ENCODE assay signal across 18 cellular contexts in the genomic region with DNA sequence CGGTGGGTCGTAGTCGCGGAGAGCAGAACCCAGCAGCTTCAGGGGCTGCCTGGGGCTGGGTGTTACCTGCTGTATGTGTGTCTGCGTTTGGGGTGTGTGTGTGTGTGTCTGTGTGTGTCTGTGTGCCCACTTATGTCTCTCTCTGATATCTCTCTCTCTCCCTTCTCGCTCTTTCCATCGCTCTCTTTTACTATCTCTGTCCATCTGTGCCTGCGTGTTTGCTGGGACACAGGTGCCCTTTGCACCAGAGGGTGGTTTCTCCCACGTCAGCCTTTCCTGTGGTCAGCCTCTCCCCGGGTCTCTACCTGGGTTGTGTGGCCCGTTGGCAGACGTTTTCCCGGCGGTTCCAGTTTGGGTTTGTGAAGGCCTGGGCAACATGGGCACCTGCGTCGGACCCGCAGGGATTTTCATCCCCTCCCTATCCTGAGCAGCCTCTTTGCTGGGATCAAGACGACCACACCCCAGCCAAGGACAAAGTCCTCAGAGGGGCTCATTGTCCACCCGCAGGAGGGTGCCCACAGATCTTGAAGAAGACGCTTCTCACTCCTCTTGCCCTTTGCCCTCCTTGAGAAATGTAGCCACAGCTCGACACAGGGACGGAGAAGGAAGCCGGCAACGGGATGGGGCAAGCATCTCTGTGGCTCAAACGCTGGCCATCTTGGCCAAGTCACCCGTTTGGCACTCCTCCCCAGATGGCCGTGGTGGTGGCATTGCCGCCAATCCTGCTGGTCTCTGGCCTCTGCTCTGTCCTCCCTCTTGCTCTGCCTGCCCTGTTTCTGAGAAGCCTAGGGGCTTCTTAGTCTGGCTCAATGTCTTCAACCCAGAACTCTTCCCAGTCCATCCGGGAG. TPM values are rescaled to one million over a fixed set of nuclear protein-coding genes. Genes with fewer than 3 reads are reported as not detected.
DNase-seq lines count a peak whose midpoint lies in the region; ATAC-seq, FAIRE-seq and TF ChIP-seq lines count a peak whose summit lies in the region.
"Had no signal": no experiment of that assay in that cellular context is flagged by ENCODE, and none has a peak within 500 bp of the region (broad histone marks: within the 10 kb centered on the region; RNA-seq: fewer than 3 reads in every experiment).

No MANE protein-coding gene starts in this region.

- no peaks in the 10 kb centered on the region for H3F3A ChIP-seq in SK-N-SH (replicated peaks; ENCODE audit: insufficient read depth)

- peaks cover 8% of the 10 kb centered on the region for H3K9me3 Mint-ChIP-seq in chondrocyte (ENCODE audit: low read depth)
- peaks cover 23 to 26% of the 10 kb centered on the region in 2 donors for H3K9me3 Mint-ChIP-seq in activated naive CD4-positive, alpha-beta T cell treated with anti-CD3 and anti-CD28 coated beads, Interleukin-2, amount 50 U/mL, for 72 hours

- TF ChIP-seq CTCF in SK-N-SH (IDR thresholded peaks at IDR 0.05) (no peak), chondrocyte (IDR thresholded peaks at IDR 0.05) (no peak), suprapubic skin (IDR thresholded peaks at IDR 0.05) (no peak)

- 54% methylated on average over 28 of the region's 29 CpGs for WGBS in SK-N-SH (ENCODE audit: low lambda C conversion rate)
- WGBS in mesodermal cell (ENCODE audit: insufficient coverage in 2 of 2), 2 experiments = 93 to 95% methylated on average over 18 to 27 of the region's 29 CpGs
- WGBS in suprapubic skin = 88% methylated on average over 19 of the region's 29 CpGs
- WGBS in small intestine, 3 donors = 87 to 89% (median 88%) methylated on average over 27 to 29 of the region's 29 CpGs

- H3K36me3 Mint-ChIP-seq in chondrocyte (ENCODE audit: low read depth) = peaks cover 4% of the 10 kb centered on the region
- H3K36me3 Mint-ChIP-seq in activated naive CD4-positive, alpha-beta T cell treated with anti-CD3 and anti-CD28 coated beads, Interleukin-2, amount 50 U/mL, for 72 hours = peaks cover 31 to 49% of the 10 kb centered on the region in 2 donors

- peak overlapping the region; percentile 71; the same call in 1 of the 2 replicates for H3K4me2 ChIP-seq in SK-N-SH

- peak; percentile 14 for DNase-seq in SK-N-SH
- DNase-seq in chondrocyte (ENCODE audit: low spot score) = no peak
- DNase-seq in suprapubic skin (ENCODE audit: low spot score in 2 of 2) = no peak
- DNase-seq in small intestine = no peak
- DNase-seq in activated naive CD4-positive, alpha-beta T cell treated with anti-CD3 and anti-CD28 coated beads, Interleukin-2, amount 50 U/mL, for 72 hours (ENCODE audit: low spot score in 2 of 2) = no peak
- DNase-seq: activated CD8-positive, alpha-beta memory T cell treated with anti-CD3 and anti-CD28 coated beads, Interleukin-2, amount 50 U/mL, for 4 hours; activated naive CD4-positive, alpha-beta T cell; CD4-positive, CD25-positive, alpha-beta regulatory T cell; DMS79; effector CD4-positive, alpha-beta T cell; foreskin keratinocyte; Kasumi-1; NCI-H1417 treated with DMSO at 0.1 percent for 48 hours; stimulated activated CD4-positive, alpha-beta T cell treated with anti-CD3 and anti-CD28 coated beads, Interleukin-12 subunit alpha, Interleukin-12 subunit beta, amount 100 ng/mL, for 4 hours had no signal

- H4K20me1 ChIP-seq in SK-N-SH (ENCODE audit: insufficient read depth) = no peaks in the 10 kb centered on the region

- no peak for TF ChIP-seq RAD21 in SK-N-SH (IDR thresholded peaks at IDR 0.05; ENCODE audit: low read length)

- FAIRE-seq in small intestine (lab: Jason Lieb, UNC) = no peak

- H3K4me1 ChIP-seq in SK-N-SH (ENCODE audit: control insufficient read depth in 1 of 2, insufficient read depth in 2 of 2, low read depth in 1 of 2, low read length in 1 of 2) (peaks cover 0 to 3% of the 10 kb centered on the region in 2 experiments; a peak in 1 of 4 replicates), mesodermal cell (ENCODE audit: control insufficient read depth, insufficient read depth, low read length, poor library complexity, severe bottlenecking) (no peaks in the 10 kb centered on the region), suprapubic skin (no peaks in the 10 kb centered on the region), small intestine (ENCODE audit: control insufficient read depth in 2 of 2, insufficient read depth in 1 of 2, low read depth in 1 of 2, low read length in 1 of 2) (no peaks in the 10 kb centered on the region)
- H3K4me1 ChIP-seq: foreskin keratinocyte had no signal

- H3K4me3 ChIP-seq in SK-N-SH (ENCODE audit: low read depth in 2 of 2, low read length in 1 of 2) = peak overlapping the region in 1 of 2 experiments; percentile 57; a peak in 3 of 4 replicates
- H3K4me3 ChIP-seq in mesodermal cell (ENCODE audit: extremely low read depth, insufficient read depth, low read length, poor library complexity, severe bottlenecking) = peak overlapping the region; percentile 46
- H3K4me3 ChIP-seq in suprapubic skin = peak overlapping the region; percentile 51
- no peak overlapping the region for H3K4me3 ChIP-seq in small intestine (ENCODE audit: low read depth in 1 of 2, low read length in 2 of 2)

- CTCF ChIA-PET in SK-N-SH (lab: Yijun Ruan, JAX) = no interaction called here

- H3K36me3 ChIP-seq in SK-N-SH (replicated peaks in 1 of 2; ENCODE audit: control insufficient read depth in 1 of 2, insufficient read depth in 2 of 2, low read length in 1 of 2) (no peaks in the 10 kb centered on the region), mesodermal cell (ENCODE audit: control insufficient read depth, insufficient read depth, low read length) (no peaks in the 10 kb centered on the region), suprapubic skin (no peaks in the 10 kb centered on the region), small intestine (ENCODE audit: control insufficient read depth in 2 of 2, insufficient read depth in 2 of 2, low read length in 2 of 2) (no peaks in the 10 kb centered on the region)

- POLR2A ChIA-PET in SK-N-SH (lab: Yijun Ruan, JAX) = no interaction called here

- H3K4me3 Mint-ChIP-seq in chondrocyte (ENCODE audit: unreplicated experiment) = peak overlapping the region; percentile 75
- H3K4me3 Mint-ChIP-seq: CD4-positive, CD25-positive, alpha-beta regulatory T cell had no signal

- no peak overlapping the region for H3K9ac ChIP-seq in SK-N-SH

- no peak overlapping the region for H2AFZ ChIP-seq in SK-N-SH (ENCODE audit: low read depth)

- peaks cover 7% of the 10 kb centered on the region for H3K4me1 Mint-ChIP-seq in chondrocyte (ENCODE audit: low read depth)

- H3K79me2 ChIP-seq in SK-N-SH (ENCODE audit: insufficient read depth) = no peaks in the 10 kb centered on the region

- H3K27me3 Mint-ChIP-seq in chondrocyte (ENCODE audit: low read depth) = no peaks in the 10 kb centered on the region
- H3K27me3 Mint-ChIP-seq: CD4-positive, CD25-positive, alpha-beta regulatory T cell had no signal

- no peak; the same call in 2 of the 3 replicates for ATAC-seq in SK-N-SH treated with all-trans-retinoic acid at 6 μM for 48 hours
- no peak for ATAC-seq in GM21360 (IDR thresholded peaks at IDR 0.05; ENCODE audit: unreplicated experiment)
- ATAC-seq in activated naive CD4-positive, alpha-beta T cell treated with anti-CD3 and anti-CD28 coated beads, Interleukin-2, amount 50 U/mL, for 72 hours = no peak
- ATAC-seq: foreskin keratinocyte had no signal

- no peaks in the 10 kb centered on the region for H3K27me3 ChIP-seq in SK-N-SH (ENCODE audit: insufficient read depth)
- no peaks in the 10 kb centered on the region for H3K27me3 ChIP-seq in suprapubic skin
- no peaks in the 10 kb centered on the region for H3K27me3 ChIP-seq in small intestine (ENCODE audit: control insufficient read depth in 2 of 2, insufficient read depth in 2 of 2, low read length in 2 of 2)

- no peak overlapping the region for H3K27ac Mint-ChIP-seq in chondrocyte (ENCODE audit: unreplicated experiment)
- no peak overlapping the region for H3K27ac Mint-ChIP-seq in activated naive CD4-positive, alpha-beta T cell treated with anti-CD3 and anti-CD28 coated beads, Interleukin-2, amount 50 U/mL, for 72 hours
- H3K27ac Mint-ChIP-seq: CD4-positive, CD25-positive, alpha-beta regulatory T cell had no signal

- H3K9me3 ChIP-seq in SK-N-SH = no peaks in the 10 kb centered on the region
- peaks cover 16% of the 10 kb centered on the region for H3K9me3 ChIP-seq in mesodermal cell (ENCODE audit: control insufficient read depth, low read length)
- peaks cover 7% of the 10 kb centered on the region for H3K9me3 ChIP-seq in suprapubic skin
- peaks cover 2% of the 10 kb centered on the region for H3K9me3 ChIP-seq in small intestine (ENCODE audit: control insufficient read depth, low read depth)

- TF ChIP-seq EP300 in SK-N-SH (IDR thresholded peaks at IDR 0.05; ENCODE audit: borderline replicate concordance in 1 of 2, low read depth in 1 of 2, low read length in 1 of 2) (no peak), suprapubic skin (IDR thresholded peaks at IDR 0.05) (no peak)

- TF ChIP-seq POLR2A in suprapubic skin (IDR thresholded peaks at IDR 0.05) = no peak

- no peaks in the 10 kb centered on the region for H3K9me2 ChIP-seq in SK-N-SH

- H3K27ac ChIP-seq in SK-N-SH (ENCODE audit: low read depth in 2 of 2, low read length in 1 of 2) = no peak overlapping the region
- H3K27ac ChIP-seq in mesodermal cell (ENCODE audit: low read depth, low read length, severe bottlenecking) = no peak overlapping the region
- H3K27ac ChIP-seq in suprapubic skin = no peak overlapping the region
- no peak overlapping the region for H3K27ac ChIP-seq in small intestine (ENCODE audit: low read depth in 1 of 2, low read length in 1 of 2)
- H3K27ac ChIP-seq: 22Rv1, foreskin keratinocyte had no signal

TF ChIP-seq in SK-N-SH, 30 proteins besides CTCF, POLR2A, EP300 and RAD21 (continues in another document):
- no peak for TF ChIP-seq SIN3A (IDR thresholded peaks at IDR 0.05; ENCODE audit: borderline replicate concordance, low read depth, low read length)

RNA-seq across cellular contexts. Expression of a gene that starts 43.3 kb away (rescaled TPM):
- polyA plus RNA-seq in SK-N-SH (2012; rRNA removed) = 25.4 and 35.8 TPM in 2 replicates
- polyA plus RNA-seq in SK-N-SH (2012; cell fraction: cytosol; rRNA removed) = 51.1 and 63.3 TPM in 2 replicates
- 9.7 and 21.3 TPM in 2 replicates for polyA plus RNA-seq in SK-N-SH (2012; cell fraction: nucleus; rRNA removed)
- 62.2 to 69.0 TPM (median 63.8 TPM) in 3 replicates for total RNA-seq in chondrocyte
- 82.6 TPM for polyA plus RNA-seq in mesodermal cell (2013, experiment 1 of 2)
- polyA plus RNA-seq in mesodermal cell (2013, experiment 2 of 2) = 85.0 TPM
- 10 to 100 TPM; 60.2 to 70.4 (median 64.3) TPM for total RNA-seq in suprapubic skin
- 10 to 100 TPM; 18.4 to 31.7 (median 19.7) TPM for polyA plus RNA-seq in small intestine
- 10 to 100 TPM; 64.1 to 90.3 TPM for total RNA-seq in activated naive CD4-positive, alpha-beta T cell treated with anti-CD3 and anti-CD28 coated beads, Interleukin-2, amount 50 U/mL, for 72 hours

RNA-seq across cellular contexts. Expression of a gene that starts 43.8 kb away (rescaled TPM):
- polyA plus RNA-seq in SK-N-SH (2012; rRNA removed) = 1.5 and 1.9 TPM in 2 replicates
- polyA plus RNA-seq in SK-N-SH (2012; cell fraction: cytosol; rRNA removed) = 1.1 and 1.4 TPM in 2 replicates
- polyA plus RNA-seq in SK-N-SH (2012; cell fraction: nucleus; rRNA removed) = 2.4 and 6.0 TPM in 2 replicates
- total RNA-seq in chondrocyte = 4.9 to 7.3 TPM (median 7.2 TPM) in 3 replicates
- 3.2 TPM for polyA plus RNA-seq in mesodermal cell (2013, experiment 1 of 2)
- 3.0 TPM for polyA plus RNA-seq in mesodermal cell (2013, experiment 2 of 2)
- total RNA-seq in suprapubic skin = 1 to 10 TPM; 3.6 to 9.8 (median 6.2) TPM
- 1 to 10 TPM; 1.6 to 3.4 (median 2.3) TPM for polyA plus RNA-seq in small intestine
- 1 to 10 TPM; 2.6 to 6.4 TPM for total RNA-seq in activated naive CD4-positive, alpha-beta T cell treated with anti-CD3 and anti-CD28 coated beads, Interleukin-2, amount 50 U/mL, for 72 hours

Comparison
In these comparisons a context has a peak if more than half of its experiments do, and no peak if none do; other contexts are left out.
1. H3K4me3 ChIP-seq: peak in mesodermal cell (single experiment) and suprapubic skin (single experiment); none in small intestine (0 of 2).